In genomic region chr7:33276325-33276724, GRCh38 we compare ENCODE assay signal across 25 cellular contexts.
"Had no signal": no experiment of that assay in that cellular context is flagged by ENCODE, and none has a peak within 500 bp of the region (broad histone marks: within the 10 kb centered on the region; RNA-seq: fewer than 3 reads in every experiment).

No MANE protein-coding gene starts in this region.

- H3K4me3 ChIP-seq: cardiac muscle cell, PC-9, SK-N-MC had no signal

- ATAC-seq: activated T-helper 17 cell treated with anti-CD3 and anti-CD28 coated beads, Interleukin-2, amount 50 U/mL, for 72 hours; Right ventricle myocardium inferior; T-cell had no signal

- H3K36me3 ChIP-seq: brain microvascular endothelial cell, cardiac muscle cell had no signal

- H3K27me3 ChIP-seq: brain microvascular endothelial cell, cardiac muscle cell had no signal

- H3K4me2 ChIP-seq: PC-9 had no signal

- H2AFZ ChIP-seq: PC-9 had no signal

- DNase-seq: activated CD4-positive, alpha-beta memory T cell treated with anti-CD3 and anti-CD28 coated beads, Interleukin-2, amount 10 ng/mL, durations not matched to agents 7 days and 5 days; activated CD4-positive, alpha-beta T cell treated with anti-CD3 and anti-CD28 coated beads, Interleukin-2, amount 50 U/mL, for 1 hour; activated CD4-positive, CD25-positive, alpha-beta regulatory T cell; activated gamma-delta T cell; activated naive CD4-positive, alpha-beta T cell treated with anti-CD3 and anti-CD28 coated beads for 36 hours; activated T-cell treated with anti-CD3 and anti-CD28 coated beads for 4 hours; activated T-cell treated with anti-CD3 and anti-CD28 coated beads, Interleukin-2, amount 50 U/mL, for 48 hours; amygdala; brain microvascular endothelial cell; NCI-H1048; NCI-H146; NCI-H1930; NCI-H2107; NCI-H345; NCI-H510A; NCI-H69; PC-9; T-cell; T-helper 2 cell; T1000 had no signal

- H3K27ac ChIP-seq: brain microvascular endothelial cell, cardiac muscle cell, PC-9, SK-N-MC, VCaP had no signal
